ENCODE assay signal across 1 cellular context in the genomic region with DNA sequence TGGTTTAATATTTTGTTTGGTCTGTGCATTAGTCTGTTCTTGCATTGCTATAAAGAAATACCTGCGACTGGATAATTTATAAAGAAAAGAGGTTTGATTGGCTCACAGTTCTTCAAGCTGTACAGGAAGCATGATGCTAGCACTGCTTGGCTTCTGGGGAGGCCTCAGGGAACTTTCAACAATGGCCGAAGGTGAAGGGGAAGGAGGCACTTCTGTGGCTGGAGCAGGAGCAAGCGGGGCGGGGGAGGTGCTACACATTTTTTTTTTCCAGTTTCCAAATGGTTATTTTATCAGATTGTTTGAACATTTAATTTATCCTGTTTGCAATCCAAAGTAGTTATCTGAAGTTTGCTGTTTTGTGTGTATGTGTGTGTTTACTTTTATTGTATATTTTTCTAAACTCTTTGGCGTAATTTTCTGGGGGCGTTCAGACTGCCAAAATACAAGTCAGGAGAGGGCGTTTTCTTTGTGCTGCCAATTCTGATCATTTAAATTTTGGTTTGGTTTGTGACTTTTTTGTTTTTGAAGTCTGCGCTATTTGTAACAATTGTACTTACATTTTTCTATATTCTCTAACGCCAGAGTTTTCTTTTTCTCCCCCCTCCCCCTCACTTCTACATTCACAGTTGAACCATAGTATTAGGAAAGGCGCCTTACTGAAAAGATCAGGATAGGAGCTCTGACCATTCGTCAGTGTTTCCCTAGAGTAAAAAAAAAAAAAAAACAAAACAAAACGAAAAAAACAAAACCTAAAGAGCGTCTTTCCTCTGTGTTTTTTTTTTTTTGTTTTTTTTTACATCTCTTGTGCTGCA.
TF ChIP-seq lines count a peak whose summit lies in the region.

No MANE protein-coding gene starts in this region.

TF ChIP-seq in K562, 482 proteins besides CTCF, POLR2A, EP300 and RAD21 (continues in another document):
- TF ChIP-seq YY1 (IDR thresholded peaks at IDR 0.05; ENCODE audit: borderline replicate concordance in 1 of 3, control insufficient read depth in 1 of 3, extremely low read depth in 1 of 3, insufficient read depth in 3 of 3, insufficient read length in 1 of 3, insufficient replicate concordance in 2 of 3, low read depth in 1 of 3, low read length in 2 of 3) (peak in 2 of 3 experiments; percentile 73 to 90), CXXC5 (CRISPR knock-in tag; IDR thresholded peaks at IDR 0.05) (no peak), ZNF384 (IDR thresholded peaks at IDR 0.05; ENCODE audit: low read depth, low read length) (peak; percentile 81), EGR1 (conservative IDR thresholded peaks at IDR 0.05) (peak; percentile 59), DMBX1 (CRISPR knock-in tag; IDR thresholded peaks at IDR 0.05; ENCODE audit: borderline replicate concordance) (no peak), DDX20 (tag; IDR thresholded peaks at IDR 0.05; ENCODE audit: low read depth) (no peak), MEIS2 (IDR thresholded peaks at IDR 0.05; ENCODE audit: partially characterized antibody) (no peak), CHCHD3 (CRISPR knock-in tag; IDR thresholded peaks at IDR 0.05) (no peak), LEF1 (IDR thresholded peaks at IDR 0.05) (0 out of 2 replicates have a peak, but pooled peaks have one; percentile 25), IRF2 (CRISPR knock-in tag; IDR thresholded peaks at IDR 0.05) (no peak), NFXL1 (CRISPR knock-in tag; IDR thresholded peaks at IDR 0.05) (no peak), KDM1A (IDR thresholded peaks at IDR 0.05) (no peak), ZFP1 (CRISPR knock-in tag; IDR thresholded peaks at IDR 0.05) (no peak), PHF20 (IDR thresholded peaks at IDR 0.05; ENCODE audit: partially characterized antibody) (no peak), NR2C2 (CRISPR knock-in tag; IDR thresholded peaks at IDR 0.05) (no peak), NR2C2 (tag; IDR thresholded peaks at IDR 0.05) (no peak), ATF1 (CRISPR knock-in tag; IDR thresholded peaks at IDR 0.05) (no peak), ATF1 (tag; IDR thresholded peaks at IDR 0.05) (no peak), POU5F1 (IDR thresholded peaks at IDR 0.05; ENCODE audit: borderline replicate concordance, low read depth, low read length, partially characterized antibody) (no peak), PCBP1 (IDR thresholded peaks at IDR 0.05; ENCODE audit: low read depth, low read length, poor library complexity, severe bottlenecking) (no peak), GTF2E2 (tag; IDR thresholded peaks at IDR 0.05) (no peak), PREB (CRISPR knock-in tag; IDR thresholded peaks at IDR 0.05) (no peak), NR4A1 (CRISPR knock-in tag; IDR thresholded peaks at IDR 0.05) (no peak), NR4A1 (tag; IDR thresholded peaks at IDR 0.05) (no peak), NCOA6 (IDR thresholded peaks at IDR 0.05) (no peak), KDM5B (IDR thresholded peaks at IDR 0.05; ENCODE audit: insufficient replicate concordance, low read depth, low read length) (no peak), NCOA2 (IDR thresholded peaks at IDR 0.05; ENCODE audit: partially characterized antibody in 2 of 2) (no peak), CBX8 (IDR thresholded peaks at IDR 0.05; ENCODE audit: borderline replicate concordance, extremely low read depth, low read depth, low read length, poor library complexity, severe bottlenecking) (peak; percentile 94), BDP1 (IDR thresholded peaks at IDR 0.05; ENCODE audit: insufficient read depth, insufficient read length) (no peak), FOXK1 (CRISPR knock-in tag; IDR thresholded peaks at IDR 0.05; ENCODE audit: borderline replicate concordance) (no peak), NR1H2 (CRISPR knock-in tag; IDR thresholded peaks at IDR 0.05) (no peak), NELFE (IDR thresholded peaks at IDR 0.05; ENCODE audit: insufficient read depth, insufficient read length) (no peak), SNIP1 (IDR thresholded peaks at IDR 0.05; ENCODE audit: low read depth) (no peak), NRF1 (conservative IDR thresholded peaks at IDR 0.05 in 1 of 2, IDR thresholded peaks at IDR 0.05 in 1 of 2) (peak; percentile 19 to 22; a peak in 1 of 4 replicates), OTX1 (CRISPR knock-in tag; IDR thresholded peaks at IDR 0.05) (no peak), MAZ (CRISPR knock-in tag; conservative IDR thresholded peaks at IDR 0.05 in 1 of 2, IDR thresholded peaks at IDR 0.05 in 1 of 2) (no peak), ZNF318 (IDR thresholded peaks at IDR 0.05; ENCODE audit: borderline replicate concordance in 1 of 2, low read depth in 1 of 2) (no peak), ADNP (tag; IDR thresholded peaks at IDR 0.05) (no peak; the same call in 1 of the 2 replicates), SRSF7 (optimal IDR thresholded peaks at IDR 0.05; ENCODE audit: low read depth, low read length) (no peak), RBM39 (optimal IDR thresholded peaks at IDR 0.05; ENCODE audit: low read depth, low read length) (no peak), PTRF (tag; IDR thresholded peaks at IDR 0.05) (no peak), CBX2 (IDR thresholded peaks at IDR 0.05; ENCODE audit: insufficient read depth, low read length, poor library complexity, severe bottlenecking) (peak; percentile 85), CHD1 (IDR thresholded peaks at IDR 0.05; ENCODE audit: low read length) (no peak), NFRKB (IDR thresholded peaks at IDR 0.05; ENCODE audit: low read depth) (peak; percentile 90), TAF1 (IDR thresholded peaks at IDR 0.05; ENCODE audit: control insufficient read depth, extremely low read depth, insufficient read depth, low read length, severe bottlenecking) (peak; percentile 48), STAT5A (IDR thresholded peaks at IDR 0.05; ENCODE audit: borderline replicate concordance, low read length) (no peak), THRAP3 (IDR thresholded peaks at IDR 0.05; ENCODE audit: borderline replicate concordance) (no peak)
- TF ChIP-seq, protein P1, sequence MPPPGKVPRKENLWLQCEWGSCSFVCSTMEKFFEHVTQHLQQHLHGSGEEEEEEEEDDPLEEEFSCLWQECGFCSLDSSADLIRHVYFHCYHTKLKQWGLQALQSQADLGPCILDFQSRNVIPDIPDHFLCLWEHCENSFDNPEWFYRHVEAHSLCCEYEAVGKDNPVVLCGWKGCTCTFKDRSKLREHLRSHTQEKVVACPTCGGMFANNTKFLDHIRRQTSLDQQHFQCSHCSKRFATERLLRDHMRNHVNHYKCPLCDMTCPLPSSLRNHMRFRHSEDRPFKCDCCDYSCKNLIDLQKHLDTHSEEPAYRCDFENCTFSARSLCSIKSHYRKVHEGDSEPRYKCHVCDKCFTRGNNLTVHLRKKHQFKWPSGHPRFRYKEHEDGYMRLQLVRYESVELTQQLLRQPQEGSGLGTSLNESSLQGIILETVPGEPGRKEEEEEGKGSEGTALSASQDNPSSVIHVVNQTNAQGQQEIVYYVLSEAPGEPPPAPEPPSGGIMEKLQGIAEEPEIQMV (tag; conservative IDR thresholded peaks at IDR 0.05; ENCODE audit: low read depth) = no peak
- TF ChIP-seq, protein P2, sequence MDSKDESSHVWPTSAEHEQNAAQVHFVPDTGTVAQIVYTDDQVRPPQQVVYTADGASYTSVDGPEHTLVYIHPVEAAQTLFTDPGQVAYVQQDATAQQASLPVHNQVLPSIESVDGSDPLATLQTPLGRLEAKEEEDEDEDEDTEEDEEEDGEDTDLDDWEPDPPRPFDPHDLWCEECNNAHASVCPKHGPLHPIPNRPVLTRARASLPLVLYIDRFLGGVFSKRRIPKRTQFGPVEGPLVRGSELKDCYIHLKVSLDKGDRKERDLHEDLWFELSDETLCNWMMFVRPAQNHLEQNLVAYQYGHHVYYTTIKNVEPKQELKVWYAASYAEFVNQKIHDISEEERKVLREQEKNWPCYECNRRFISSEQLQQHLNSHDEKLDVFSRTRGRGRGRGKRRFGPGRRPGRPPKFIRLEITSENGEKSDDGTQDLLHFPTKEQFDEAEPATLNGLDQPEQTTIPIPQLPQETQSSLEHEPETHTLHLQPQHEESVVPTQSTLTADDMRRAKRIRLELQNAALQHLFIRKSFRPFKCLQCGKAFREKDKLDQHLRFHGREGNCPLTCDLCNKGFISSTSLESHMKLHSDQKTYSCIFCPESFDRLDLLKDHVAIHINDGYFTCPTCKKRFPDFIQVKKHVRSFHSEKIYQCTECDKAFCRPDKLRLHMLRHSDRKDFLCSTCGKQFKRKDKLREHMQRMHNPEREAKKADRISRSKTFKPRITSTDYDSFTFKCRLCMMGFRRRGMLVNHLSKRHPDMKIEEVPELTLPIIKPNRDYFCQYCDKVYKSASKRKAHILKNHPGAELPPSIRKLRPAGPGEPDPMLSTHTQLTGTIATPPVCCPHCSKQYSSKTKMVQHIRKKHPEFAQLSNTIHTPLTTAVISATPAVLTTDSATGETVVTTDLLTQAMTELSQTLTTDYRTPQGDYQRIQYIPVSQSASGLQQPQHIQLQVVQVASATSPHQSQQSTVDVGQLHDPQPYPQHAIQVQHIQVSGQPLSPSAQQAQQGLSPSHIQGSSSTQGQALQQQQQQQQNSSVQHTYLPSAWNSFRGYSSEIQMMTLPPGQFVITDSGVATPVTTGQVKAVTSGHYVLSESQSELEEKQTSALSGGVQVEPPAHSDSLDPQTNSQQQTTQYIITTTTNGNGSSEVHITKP (IDR thresholded peaks at IDR 0.05; ENCODE audit: partially characterized antibody) = peak; percentile 63
- TF ChIP-seq, protein P3, sequence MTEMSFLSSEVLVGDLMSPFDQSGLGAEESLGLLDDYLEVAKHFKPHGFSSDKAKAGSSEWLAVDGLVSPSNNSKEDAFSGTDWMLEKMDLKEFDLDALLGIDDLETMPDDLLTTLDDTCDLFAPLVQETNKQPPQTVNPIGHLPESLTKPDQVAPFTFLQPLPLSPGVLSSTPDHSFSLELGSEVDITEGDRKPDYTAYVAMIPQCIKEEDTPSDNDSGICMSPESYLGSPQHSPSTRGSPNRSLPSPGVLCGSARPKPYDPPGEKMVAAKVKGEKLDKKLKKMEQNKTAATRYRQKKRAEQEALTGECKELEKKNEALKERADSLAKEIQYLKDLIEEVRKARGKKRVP (CRISPR knock-in tag; IDR thresholded peaks at IDR 0.05) = no peak
- TF ChIP-seq, protein P4, sequence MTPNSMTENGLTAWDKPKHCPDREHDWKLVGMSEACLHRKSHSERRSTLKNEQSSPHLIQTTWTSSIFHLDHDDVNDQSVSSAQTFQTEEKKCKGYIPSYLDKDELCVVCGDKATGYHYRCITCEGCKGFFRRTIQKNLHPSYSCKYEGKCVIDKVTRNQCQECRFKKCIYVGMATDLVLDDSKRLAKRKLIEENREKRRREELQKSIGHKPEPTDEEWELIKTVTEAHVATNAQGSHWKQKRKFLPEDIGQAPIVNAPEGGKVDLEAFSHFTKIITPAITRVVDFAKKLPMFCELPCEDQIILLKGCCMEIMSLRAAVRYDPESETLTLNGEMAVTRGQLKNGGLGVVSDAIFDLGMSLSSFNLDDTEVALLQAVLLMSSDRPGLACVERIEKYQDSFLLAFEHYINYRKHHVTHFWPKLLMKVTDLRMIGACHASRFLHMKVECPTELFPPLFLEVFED (CRISPR knock-in tag; conservative IDR thresholded peaks at IDR 0.05) = 0 out of 2 replicates have a peak, but pooled peaks have one; percentile 22
